ENCODE assay signal across 8 cellular contexts in genomic region chr19:13155472-13156284, GRCh38. TPM values are rescaled to one million over a fixed set of nuclear protein-coding genes. Genes with fewer than 3 reads are reported as not detected.
DNase-seq lines count a peak whose midpoint lies in the region; ATAC-seq and TF ChIP-seq lines count a peak whose summit lies in the region.

No MANE protein-coding gene starts in this region.

- H3K4me3 Mint-ChIP-seq in CD8-positive, alpha-beta memory T cell, result peak overlapping the region; percentile 94 to 100 (median 99)
- H3K4me3 Mint-ChIP-seq in neural crest cell, result peak overlapping the region; percentile 92

- peaks cover 0 to 22% of the 10 kb centered on the region in 2 donors for H3K27me3 Mint-ChIP-seq in CD8-positive, alpha-beta memory T cell
- peaks cover 12% of the 10 kb centered on the region for H3K27me3 Mint-ChIP-seq in neural crest cell (ENCODE audit: low read depth)

- H3K4me3 ChIP-seq in CD8-positive, alpha-beta memory T cell (ENCODE audit: low read length), result peak overlapping the region; percentile 76
- H3K4me3 ChIP-seq in foreskin fibroblast (ENCODE audit: low read depth in 1 of 2, low read length in 2 of 2) (peak overlapping the region; percentile 77 to 95), urinary bladder (ENCODE audit: low read depth, low read length) (peak overlapping the region; percentile 28)

- ATAC-seq in HG02678 (IDR thresholded peaks at IDR 0.05; ENCODE audit: unreplicated experiment) (peak; percentile 22), HG03039 (IDR thresholded peaks at IDR 0.05; ENCODE audit: unreplicated experiment) (no peak)

- H3K36me3 Mint-ChIP-seq in CD8-positive, alpha-beta memory T cell, result peaks cover 11 to 38% (median 11%) of the 10 kb centered on the region in 3 donors
- H3K36me3 Mint-ChIP-seq in neural crest cell (ENCODE audit: low read depth), result peaks cover 4% of the 10 kb centered on the region

- peak overlapping the region; percentile 97 to 99 (median 98) for H3K27ac Mint-ChIP-seq in CD8-positive, alpha-beta memory T cell
- peak overlapping the region; percentile 90 for H3K27ac Mint-ChIP-seq in neural crest cell (ENCODE audit: unreplicated experiment)

- H3K4me1 Mint-ChIP-seq in CD8-positive, alpha-beta memory T cell, result peaks cover 36 to 62% (median 50%) of the 10 kb centered on the region in 3 donors
- peaks cover 52% of the 10 kb centered on the region for H3K4me1 Mint-ChIP-seq in neural crest cell

- POLR2A ChIA-PET in CD8-positive, alpha-beta memory T cell (lab: Charles Lee), result interaction anchor here (0.6 to 5.3 kb wide), 13 partner anchors 12 to 364 kb away, joined by 3 to 129 read pairs (median 5); partner anchors contain the start of genes JUNB and NACC1

- H3K9me3 ChIP-seq in CD8-positive, alpha-beta memory T cell (ENCODE audit: low read length), result no peaks in the 10 kb centered on the region

- H3K9me3 Mint-ChIP-seq in CD8-positive, alpha-beta memory T cell, result peaks cover 0 to 7% (median 3%) of the 10 kb centered on the region in 5 donors
- H3K9me3 Mint-ChIP-seq in neural crest cell, result no peaks in the 10 kb centered on the region

- peaks cover 39% of the 10 kb centered on the region for H3K4me1 ChIP-seq in CD8-positive, alpha-beta memory T cell (ENCODE audit: insufficient read depth, low read length)
- H3K4me1 ChIP-seq in urinary bladder (ENCODE audit: insufficient read depth), result no peaks in the 10 kb centered on the region

- CTCF ChIA-PET in CD8-positive, alpha-beta memory T cell (lab: Charles Lee), result interaction anchor here (0.8 to 8.3 kb wide), 14 partner anchors 11 to 190 kb away, joined by 3 to 73 read pairs (median 5); no protein-coding TSS in a partner anchor

- no peak for TF ChIP-seq CTCF in foreskin fibroblast (IDR thresholded peaks at IDR 0.05; ENCODE audit: low read depth, low read length)
- TF ChIP-seq CTCF in neural crest cell (conservative IDR thresholded peaks at IDR 0.05), result no peak

- peaks cover 9% of the 10 kb centered on the region for H3K36me3 ChIP-seq in CD8-positive, alpha-beta memory T cell (ENCODE audit: insufficient read depth, low read length)
- H3K36me3 ChIP-seq in urinary bladder (ENCODE audit: insufficient read depth), result no peaks in the 10 kb centered on the region

- H3K27me3 ChIP-seq in CD8-positive, alpha-beta memory T cell (ENCODE audit: insufficient read depth, low read length, poor library complexity, severe bottlenecking), result no peaks in the 10 kb centered on the region

- H3K27ac ChIP-seq in CD8-positive, alpha-beta memory T cell (ENCODE audit: low read depth, low read length), result peak overlapping the region; percentile 99
- H3K27ac ChIP-seq in urinary bladder (ENCODE audit: low read depth), result peak overlapping the region; percentile 91

- peak; percentile 66 to 87 (median 82) for DNase-seq in CD8-positive, alpha-beta memory T cell
- DNase-seq in RPMI7951 (ENCODE audit: low read depth) (peak; percentile 73), activated gamma-delta T cell (lab: John Stamatoyannopoulos, UW) (peak; percentile 77), foreskin fibroblast (peak; percentile 76 to 89), neural crest cell (ENCODE audit: low read depth, low spot score) (peak; percentile 72)

- 13% methylated on average over 55 of the region's 55 CpGs for WGBS in urinary bladder

RNA-seq across cellular contexts. Expression of gene IER2, which starts 5.5 kb away (rescaled TPM):
- total RNA-seq in CD8-positive, alpha-beta memory T cell, result 100 to 1,000 TPM; 102 to 111 TPM
- 277 TPM for polyA plus RNA-seq in CD8-positive, alpha-beta memory T cell
- total RNA-seq in RPMI7951 (2014; rRNA removed; shearing (Covaris generic)), result 15.3 and 18.5 TPM in 2 replicates
- total RNA-seq in neural crest cell (72.5 and 80.3 TPM in 2 replicates), urinary bladder (17.0 TPM)
- polyA plus RNA-seq in urinary bladder, result 268 TPM

RNA-seq across cellular contexts. Expression of gene STX10, which starts 5.5 kb away (rescaled TPM):
- 10 to 100 TPM; 60.9 to 63.7 TPM for total RNA-seq in CD8-positive, alpha-beta memory T cell
- 58.7 TPM for polyA plus RNA-seq in CD8-positive, alpha-beta memory T cell
- 136 and 162 TPM in 2 replicates for total RNA-seq in RPMI7951 (2014; rRNA removed; shearing (Covaris generic))
- 60.6 and 60.7 TPM in 2 replicates for total RNA-seq in neural crest cell
- total RNA-seq in urinary bladder, result 26.4 TPM
- polyA plus RNA-seq in urinary bladder, result 76.1 TPM

RNA-seq across cellular contexts. Expression of gene NACC1, which starts 37.6 kb away (rescaled TPM):
- 100 to 1,000 TPM in 1 of 2 experiments, 10 to 100 TPM in 1; 89.9 to 111 TPM for total RNA-seq in CD8-positive, alpha-beta memory T cell
- polyA plus RNA-seq in CD8-positive, alpha-beta memory T cell, result 3.9 TPM
- 27.9 and 28.0 TPM in 2 replicates for total RNA-seq in RPMI7951 (2014; rRNA removed; shearing (Covaris generic))
- total RNA-seq in neural crest cell, result 88.3 and 99.4 TPM in 2 replicates
- total RNA-seq in urinary bladder, result 10.2 TPM
- 25.7 TPM for polyA plus RNA-seq in urinary bladder

RNA-seq across cellular contexts. Expression of gene TRMT1, which starts 39.1 kb away (rescaled TPM):
- total RNA-seq in CD8-positive, alpha-beta memory T cell, result 100 to 1,000 TPM; 138 TPM
- 18.2 TPM for polyA plus RNA-seq in CD8-positive, alpha-beta memory T cell
- total RNA-seq in RPMI7951 (2014; rRNA removed; shearing (Covaris generic)), result 39.7 and 46.4 TPM in 2 replicates
- total RNA-seq in neural crest cell, result 57.1 and 58.2 TPM in 2 replicates
- total RNA-seq in urinary bladder, result 16.5 TPM
- polyA plus RNA-seq in urinary bladder, result 31.2 TPM

RNA-seq across cellular contexts. Expression of gene LYL1, which starts 53.0 kb away (rescaled TPM):
- total RNA-seq in CD8-positive, alpha-beta memory T cell, result 1 to 10 TPM; 2.3 to 2.5 TPM
- 4.1 TPM for polyA plus RNA-seq in CD8-positive, alpha-beta memory T cell
- 4.1 and 6.0 TPM in 2 replicates for total RNA-seq in RPMI7951 (2014; rRNA removed; shearing (Covaris generic))
- total RNA-seq in neural crest cell, result 0.30 and 0.45 TPM in 2 replicates
- 4.8 TPM for total RNA-seq in urinary bladder
- 15.7 TPM for polyA plus RNA-seq in urinary bladder

Comparison
In these comparisons a context has a peak if more than half of its experiments do, and no peak if none do; other contexts are left out.
1. H3K4me3 ChIP-seq: peak in every context shown above with its lines; median percentile 86 in foreskin fibroblast; 76 in CD8-positive, alpha-beta memory T cell; 28 in urinary bladder.